In the genomic region with DNA sequence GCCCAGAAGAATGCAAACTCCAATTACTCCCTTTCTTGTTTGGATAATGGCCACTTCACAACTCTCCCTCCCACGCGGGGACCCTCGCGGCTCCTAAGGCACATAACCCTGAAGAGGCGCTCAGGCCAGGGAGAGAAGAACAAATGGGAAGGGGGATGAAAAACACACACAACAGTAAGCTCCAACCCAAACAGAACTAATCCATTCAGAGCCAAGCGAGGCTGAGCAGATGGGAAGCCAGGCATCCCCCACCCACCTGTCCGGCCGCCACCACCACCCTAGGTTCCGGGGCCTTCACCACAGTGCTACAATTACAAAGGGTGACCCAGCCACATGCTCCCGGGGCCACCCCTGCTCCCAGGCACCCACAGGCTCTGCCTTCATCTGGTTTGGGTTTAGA, we compare ENCODE assay signal across 17 cellular contexts.
DNase-seq lines count a peak whose midpoint lies in the region; ATAC-seq and TF ChIP-seq lines count a peak whose summit lies in the region.
"Had no signal": no experiment of that assay in that cellular context is flagged by ENCODE, and none has a peak within 500 bp of the region (broad histone marks: within the 10 kb centered on the region; RNA-seq: fewer than 3 reads in every experiment).

No MANE protein-coding gene starts in this region.

- H3K27me3 ChIP-seq in layer of hippocampus (ENCODE audit: control insufficient read depth, insufficient read depth, low read length): no peaks in the 10 kb centered on the region
- H3K27me3 ChIP-seq: stomach had no signal

- H3K27ac ChIP-seq in layer of hippocampus (ENCODE audit: low read depth, low read length): peak overlapping the region; percentile 47
- H3K27ac ChIP-seq: GM23248 had no signal

- peak overlapping the region; percentile 1 for H3K4me3 Mint-ChIP-seq in activated CD8-positive, alpha-beta T cell treated with anti-CD3 and anti-CD28 coated beads for 36 hours
- no peak overlapping the region for H3K4me3 Mint-ChIP-seq in activated CD8-positive, alpha-beta T cell treated with anti-CD3 and anti-CD28 coated beads, Interleukin-2, amount 10 ng/mL, durations not matched to agents 7 days and 5 days
- no peak overlapping the region for H3K4me3 Mint-ChIP-seq in type B pancreatic cell

- no peaks in the 10 kb centered on the region for H3K27me3 Mint-ChIP-seq in activated CD8-positive, alpha-beta T cell treated with anti-CD3 and anti-CD28 coated beads for 36 hours
- H3K27me3 Mint-ChIP-seq in activated CD8-positive, alpha-beta T cell treated with anti-CD3 and anti-CD28 coated beads, Interleukin-2, amount 10 ng/mL, durations not matched to agents 7 days and 5 days (ENCODE audit: low read depth): no peaks in the 10 kb centered on the region
- no peaks in the 10 kb centered on the region for H3K27me3 Mint-ChIP-seq in type B pancreatic cell

- no peak for TF ChIP-seq CTCF in activated CD8-positive, alpha-beta T cell treated with anti-CD3 and anti-CD28 coated beads for 36 hours (IDR thresholded peaks at IDR 0.05)
- TF ChIP-seq CTCF in type B pancreatic cell (conservative IDR thresholded peaks at IDR 0.05): no peak

- H3K4me1 Mint-ChIP-seq in activated CD8-positive, alpha-beta T cell treated with anti-CD3 and anti-CD28 coated beads for 36 hours (ENCODE audit: low read depth): peaks cover 80% of the 10 kb centered on the region
- peaks cover 74% of the 10 kb centered on the region for H3K4me1 Mint-ChIP-seq in activated CD8-positive, alpha-beta T cell treated with anti-CD3 and anti-CD28 coated beads, Interleukin-2, amount 10 ng/mL, durations not matched to agents 7 days and 5 days (ENCODE audit: low read depth)
- peaks cover 74% of the 10 kb centered on the region for H3K4me1 Mint-ChIP-seq in type B pancreatic cell (ENCODE audit: unreplicated experiment)

- H3K27ac Mint-ChIP-seq in activated CD8-positive, alpha-beta T cell treated with anti-CD3 and anti-CD28 coated beads for 36 hours: no peak overlapping the region
- no peak overlapping the region for H3K27ac Mint-ChIP-seq in activated CD8-positive, alpha-beta T cell treated with anti-CD3 and anti-CD28 coated beads, Interleukin-2, amount 10 ng/mL, durations not matched to agents 7 days and 5 days
- peak overlapping the region; percentile 13 for H3K27ac Mint-ChIP-seq in type B pancreatic cell
- H3K27ac Mint-ChIP-seq: activated T-helper 2 cell treated with anti-CD3 and anti-CD28 coated beads, Interferon-gamma antibody, Interleukin-2, Interleukin-4, amounts not matched to agents 10 μg/mL and 5 μg/mL and 100 μg/mL, durations not matched to agents 14 hours and 24 hours and 36 hours had no signal

- no peaks in the 10 kb centered on the region for H3K9me3 Mint-ChIP-seq in activated CD8-positive, alpha-beta T cell treated with anti-CD3 and anti-CD28 coated beads for 36 hours
- no peaks in the 10 kb centered on the region for H3K9me3 Mint-ChIP-seq in activated CD8-positive, alpha-beta T cell treated with anti-CD3 and anti-CD28 coated beads, Interleukin-2, amount 10 ng/mL, durations not matched to agents 7 days and 5 days (ENCODE audit: insufficient read depth)
- H3K9me3 Mint-ChIP-seq in type B pancreatic cell: no peaks in the 10 kb centered on the region
- H3K9me3 Mint-ChIP-seq: activated T-helper 2 cell treated with anti-CD3 and anti-CD28 coated beads, Interferon-gamma antibody, Interleukin-2, Interleukin-4, amounts not matched to agents 10 μg/mL and 5 μg/mL and 100 μg/mL, durations not matched to agents 14 hours and 24 hours and 36 hours had no signal

- no peaks in the 10 kb centered on the region for H3K36me3 Mint-ChIP-seq in activated CD8-positive, alpha-beta T cell treated with anti-CD3 and anti-CD28 coated beads for 36 hours (ENCODE audit: low read depth)
- peaks cover 4% of the 10 kb centered on the region for H3K36me3 Mint-ChIP-seq in activated CD8-positive, alpha-beta T cell treated with anti-CD3 and anti-CD28 coated beads, Interleukin-2, amount 10 ng/mL, durations not matched to agents 7 days and 5 days (ENCODE audit: low read depth)
- H3K36me3 Mint-ChIP-seq in type B pancreatic cell: no peaks in the 10 kb centered on the region

- peak; percentile 75 for DNase-seq in activated CD8-positive, alpha-beta T cell treated with anti-CD3 and anti-CD28 coated beads for 36 hours
- DNase-seq in activated CD8-positive, alpha-beta T cell treated with anti-CD3 and anti-CD28 coated beads, Interleukin-2, amount 10 ng/mL, durations not matched to agents 7 days and 5 days: no peak
- DNase-seq in NCI-H82 (lab: John Stamatoyannopoulos, UW) (peak; percentile 97), type B pancreatic cell (ENCODE audit: extremely low spot score, unreplicated experiment) (no peak), NCI-H526 treated with DMSO at 0.1 percent for 48 hours (lab: John Stamatoyannopoulos, UW) (no peak), SHP77 treated with DMSO at 0.1 percent for 48 hours (lab: John Stamatoyannopoulos, UW) (no peak), T-helper 1 cell (no peak)
- DNase-seq: foreskin fibroblast; GM23248; Karpas-422; left ventricle myocardium superior; NCI-H1436 treated with DMSO at 0.1 percent for 48 hours; NK-92 treated with Interleukin-12 subunit alpha and Interleukin-12 subunit beta, amount 100 ng/mL, for 24 hours; stimulated activated CD4-positive, alpha-beta T cell treated with anti-CD3 and anti-CD28 coated beads, Interleukin-12 subunit alpha, Interleukin-12 subunit beta, amount 100 ng/mL, for 4 hours; stomach had no signal

- CTCF ChIA-PET in activated CD8-positive, alpha-beta T cell treated with anti-CD3 and anti-CD28 coated beads for 36 hours (lab: Charles Lee): interaction anchor here (1.3 kb wide), 1 partner anchor 188 kb away, joined by 5 read pairs; no protein-coding TSS in a partner anchor
- CTCF ChIA-PET in activated CD8-positive, alpha-beta T cell treated with anti-CD3 and anti-CD28 coated beads, Interleukin-2, amount 10 ng/mL, durations not matched to agents 7 days and 5 days (lab: Charles Lee): no interaction called here

- ATAC-seq in activated CD8-positive, alpha-beta T cell treated with anti-CD3 and anti-CD28 coated beads for 36 hours: peak; percentile 50
- ATAC-seq in activated CD8-positive, alpha-beta T cell treated with anti-CD3 and anti-CD28 coated beads, Interleukin-2, amount 10 ng/mL, durations not matched to agents 7 days and 5 days: no peak
- ATAC-seq: left ventricle myocardium superior had no signal

- intact Hi-C loops in activated CD8-positive, alpha-beta T cell treated with anti-CD3 and anti-CD28 coated beads for 36 hours (cut with micrococcal nuclease): loop anchor here (5.0 kb wide), 1 partner anchor 101 kb away; no protein-coding TSS in a partner anchor

- POLR2A ChIA-PET in activated CD8-positive, alpha-beta T cell treated with anti-CD3 and anti-CD28 coated beads for 36 hours (lab: Charles Lee): interaction anchor here (0.6 to 4.4 kb wide), 3 partner anchors 11 to 84 kb away, joined by 3 to 23 read pairs (median 3); no protein-coding TSS in a partner anchor
- POLR2A ChIA-PET in activated CD8-positive, alpha-beta T cell treated with anti-CD3 and anti-CD28 coated beads, Interleukin-2, amount 10 ng/mL, durations not matched to agents 7 days and 5 days (lab: Charles Lee): no interaction called here

Comparison
In these comparisons a context has a peak if more than half of its experiments do, and no peak if none do; other contexts are left out.
1. DNase-seq: peak in activated CD8-positive, alpha-beta T cell treated with anti-CD3 and anti-CD28 coated beads for 36 hours (single experiment) and NCI-H82 (single experiment); none in activated CD8-positive, alpha-beta T cell treated with anti-CD3 and anti-CD28 coated beads, Interleukin-2, amount 10 ng/mL, durations not matched to agents 7 days and 5 days (single experiment), type B pancreatic cell (single experiment), NCI-H526 treated with DMSO at 0.1 percent for 48 hours (single experiment), SHP77 treated with DMSO at 0.1 percent for 48 hours (single experiment) and T-helper 1 cell (0 of 5).